In the genomic region with DNA sequence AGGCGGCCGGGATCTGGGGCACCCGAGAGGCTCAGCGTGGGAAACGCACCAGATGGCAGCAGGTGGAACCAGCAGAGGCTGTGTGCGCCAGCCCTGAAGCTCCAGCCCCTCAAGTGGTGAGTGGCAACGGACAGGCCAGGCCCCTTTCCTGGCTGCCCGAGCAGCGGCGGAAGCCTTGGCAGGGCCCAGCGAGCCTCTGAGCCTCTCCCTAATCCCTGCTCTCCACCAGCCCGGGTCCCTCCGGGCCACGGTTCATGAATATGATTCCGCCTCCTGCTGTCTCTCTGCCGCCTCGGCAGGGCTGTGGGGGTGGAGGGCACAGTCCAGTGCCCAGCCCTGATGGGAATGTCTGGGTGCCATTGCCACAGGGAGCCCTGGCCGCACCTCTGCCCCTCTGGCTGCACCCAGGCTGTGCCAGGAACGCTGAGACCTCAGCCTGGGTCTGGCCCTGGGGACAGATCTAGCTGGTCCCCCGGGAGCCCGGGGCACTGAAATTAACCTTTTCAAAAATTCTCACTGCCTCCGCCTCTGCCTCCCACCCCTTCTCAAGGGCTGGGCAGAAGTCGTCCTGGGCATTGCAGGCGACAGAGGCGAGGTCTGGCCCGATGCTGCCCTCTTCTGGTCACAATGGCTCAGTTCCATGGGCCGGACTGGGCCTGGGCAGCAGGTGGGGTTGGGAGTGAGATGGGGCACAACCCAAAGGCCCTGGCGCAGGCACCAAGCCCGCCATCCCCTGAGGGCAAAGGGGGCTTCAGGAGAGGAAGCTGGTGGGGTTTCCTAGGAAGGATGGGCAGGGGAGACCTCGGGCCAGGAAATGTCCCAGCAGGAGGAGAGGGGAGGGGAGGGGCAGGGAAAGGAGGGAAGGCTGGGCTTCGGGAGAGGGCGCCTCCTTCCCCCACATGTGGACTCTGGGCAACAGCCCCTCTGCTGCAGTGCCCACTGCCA, we compare ENCODE assay signal across 8 cellular contexts. TPM values are rescaled to one million over a fixed set of nuclear protein-coding genes. Genes with fewer than 3 reads are reported as not detected.
DNase-seq lines count a peak whose midpoint lies in the region; ATAC-seq and TF ChIP-seq lines count a peak whose summit lies in the region.

No MANE protein-coding gene starts in this region.

- H3K4me1 ChIP-seq in CD8-positive, alpha-beta T cell (ENCODE audit: insufficient read depth, low read length) = peaks cover 3% of the 10 kb centered on the region
- H3K4me1 ChIP-seq in MM.1S (ENCODE audit: low read length) = peaks cover 3% of the 10 kb centered on the region; the same call in 1 of the 2 replicates
- H3K4me1 ChIP-seq in heart right ventricle = peaks cover 0 to 13% (median 6%) of the 10 kb centered on the region in 9 donors
- H3K4me1 ChIP-seq in prostate gland (replicated peaks) = no peaks in the 10 kb centered on the region
- peaks cover 4% of the 10 kb centered on the region for H3K4me1 ChIP-seq in upper lobe of right lung

- DNase-seq in CD8-positive, alpha-beta T cell = peak; percentile 48 to 80 (median 61)
- DNase-seq in MM.1S = peak; percentile 68
- peak; percentile 37 for DNase-seq in SKM-1 treated with dmso at 0.1 percent for 144 hours (lab: John Stamatoyannopoulos, UW; ENCODE audit: unreplicated experiment)
- peak; percentile 79 for DNase-seq in activated naive CD8-positive, alpha-beta T cell treated with anti-CD3 and anti-CD28 coated beads, Interleukin-2, amount 10 ng/mL, durations not matched to agents 7 days and 5 days
- peak; percentile 71 to 78 for DNase-seq in heart right ventricle
- peak; percentile 67 for DNase-seq in prostate gland (ENCODE audit: low spot score)
- peak; percentile 83 for DNase-seq in upper lobe of right lung

- H3K27ac Mint-ChIP-seq in CD8-positive, alpha-beta T cell = no peak overlapping the region
- H3K27ac Mint-ChIP-seq in activated naive CD8-positive, alpha-beta T cell treated with anti-CD3 and anti-CD28 coated beads, Interleukin-2, amount 10 ng/mL, durations not matched to agents 7 days and 5 days = no peak overlapping the region

- POLR2A ChIA-PET in CD8-positive, alpha-beta T cell (lab: Charles Lee) = no interaction called here
- POLR2A ChIA-PET in activated naive CD8-positive, alpha-beta T cell treated with anti-CD3 and anti-CD28 coated beads, Interleukin-2, amount 10 ng/mL, durations not matched to agents 7 days and 5 days (lab: Charles Lee) = interaction anchor here (1.2 kb wide), 1 partner anchor 16 kb away, joined by 3 read pairs; no protein-coding TSS in a partner anchor

- H3K9ac ChIP-seq in MM.1S (ENCODE audit: low read length) = peak overlapping the region; percentile 7; the same call in 1 of the 2 replicates

- H3K27me3 Mint-ChIP-seq in CD8-positive, alpha-beta T cell (ENCODE audit: low read depth) = peaks cover 3% of the 10 kb centered on the region
- no peaks in the 10 kb centered on the region for H3K27me3 Mint-ChIP-seq in activated naive CD8-positive, alpha-beta T cell treated with anti-CD3 and anti-CD28 coated beads, Interleukin-2, amount 10 ng/mL, durations not matched to agents 7 days and 5 days

- no peak for TF ChIP-seq POLR2A in prostate gland (IDR thresholded peaks at IDR 0.05)

- peaks cover 2% of the 10 kb centered on the region for H3K4me1 Mint-ChIP-seq in CD8-positive, alpha-beta T cell (ENCODE audit: low read depth)
- peaks cover 2% of the 10 kb centered on the region for H3K4me1 Mint-ChIP-seq in activated naive CD8-positive, alpha-beta T cell treated with anti-CD3 and anti-CD28 coated beads, Interleukin-2, amount 10 ng/mL, durations not matched to agents 7 days and 5 days

- no peaks in the 10 kb centered on the region for H3K9me3 ChIP-seq in CD8-positive, alpha-beta T cell (ENCODE audit: low read length)
- H3K9me3 ChIP-seq in MM.1S (replicated peaks; ENCODE audit: insufficient read depth, low read length) (no peaks in the 10 kb centered on the region), heart right ventricle (no peaks in the 10 kb centered on the region), prostate gland (no peaks in the 10 kb centered on the region), upper lobe of right lung (no peaks in the 10 kb centered on the region)

- peak; percentile 73 for TF ChIP-seq CTCF in CD8-positive, alpha-beta T cell (IDR thresholded peaks at IDR 0.05)
- TF ChIP-seq CTCF in MM.1S (IDR thresholded peaks at IDR 0.05; ENCODE audit: low read length) (peak; percentile 84), heart right ventricle (IDR thresholded peaks at IDR 0.05) (peak; percentile 81 to 89 (median 87)), prostate gland (IDR thresholded peaks at IDR 0.05) (peak; percentile 55 to 86 (median 70)), upper lobe of right lung (IDR thresholded peaks at IDR 0.05) (peak; percentile 82)

- H3K36me3 Mint-ChIP-seq in CD8-positive, alpha-beta T cell = no peaks in the 10 kb centered on the region
- no peaks in the 10 kb centered on the region for H3K36me3 Mint-ChIP-seq in activated naive CD8-positive, alpha-beta T cell treated with anti-CD3 and anti-CD28 coated beads, Interleukin-2, amount 10 ng/mL, durations not matched to agents 7 days and 5 days

- H3K27me3 ChIP-seq in CD8-positive, alpha-beta T cell (ENCODE audit: insufficient read depth, low read length) = no peaks in the 10 kb centered on the region
- H3K27me3 ChIP-seq in MM.1S (replicated peaks; ENCODE audit: insufficient read depth, low read length) (peaks cover 93% of the 10 kb centered on the region), heart right ventricle (peaks cover 0 to 59% (median 43%) of the 10 kb centered on the region in 7 donors), prostate gland (replicated peaks; ENCODE audit: insufficient read depth) (peaks cover 2% of the 10 kb centered on the region), upper lobe of right lung (peaks cover 21% of the 10 kb centered on the region)

- no peaks in the 10 kb centered on the region for H3K79me2 ChIP-seq in MM.1S (ENCODE audit: low read length)

- H3K4me3 ChIP-seq in CD8-positive, alpha-beta T cell (ENCODE audit: low read depth, low read length) = no peak overlapping the region
- peak overlapping the region; percentile 61 for H3K4me3 ChIP-seq in MM.1S (ENCODE audit: low read length)
- H3K4me3 ChIP-seq in heart right ventricle = peak overlapping the region in 9 of 10 donors; percentile 16 to 45 (median 30)
- H3K4me3 ChIP-seq in prostate gland = no peak overlapping the region
- H3K4me3 ChIP-seq in upper lobe of right lung = peak overlapping the region; percentile 22

- no peaks in the 10 kb centered on the region for H3K9me2 ChIP-seq in MM.1S (replicated peaks; ENCODE audit: insufficient read depth, low read length)

- no peak overlapping the region for H3K4me3 Mint-ChIP-seq in CD8-positive, alpha-beta T cell
- H3K4me3 Mint-ChIP-seq in activated naive CD8-positive, alpha-beta T cell treated with anti-CD3 and anti-CD28 coated beads, Interleukin-2, amount 10 ng/mL, durations not matched to agents 7 days and 5 days = no peak overlapping the region

- no peak overlapping the region for H3K27ac ChIP-seq in CD8-positive, alpha-beta T cell (ENCODE audit: low read depth, low read length)
- H3K27ac ChIP-seq in MM.1S (ENCODE audit: low read length) (no peak overlapping the region), heart right ventricle (peak overlapping the region in 9 of 10 donors; percentile 10 to 75 (median 53)), prostate gland (no peak overlapping the region), upper lobe of right lung (no peak overlapping the region)

- H3K4me2 ChIP-seq in MM.1S (ENCODE audit: low read depth, low read length) = peak overlapping the region; percentile 91

- H4K20me1 ChIP-seq in MM.1S (ENCODE audit: insufficient read depth, low read length) = no peaks in the 10 kb centered on the region

- intact Hi-C loops in CD8-positive, alpha-beta T cell (cut with DNase I, micrococcal nuclease) = loop anchor here in 1 of 2 experiments (2.0 to 10.0 kb wide), 3 partner anchors 151 to 679 kb away; no protein-coding TSS in a partner anchor
- intact Hi-C loops in heart right ventricle (cut with DNase I) (loop anchor here in 9 of 10 donors (1.0 to 10.0 kb wide), 10 partner anchors 109 to 679 kb away; a partner anchor contains a TSS), prostate gland (cut with DNase I) (loop anchor here (5.0 kb wide), 1 partner anchor 146 kb away; no protein-coding TSS in a partner anchor), upper lobe of right lung (cut with DNase I) (loop anchor here (10.0 kb wide), 1 partner anchor 109 kb away; no protein-coding TSS in a partner anchor)

- CTCF ChIA-PET in CD8-positive, alpha-beta T cell (lab: Charles Lee) = interaction anchor here (0.8 to 2.3 kb wide), 15 partner anchors 9 to 193 kb away, joined by 3 to 13 read pairs (median 4); no protein-coding TSS in a partner anchor

- H3K9me3 Mint-ChIP-seq in CD8-positive, alpha-beta T cell = no peaks in the 10 kb centered on the region
- no peaks in the 10 kb centered on the region for H3K9me3 Mint-ChIP-seq in activated naive CD8-positive, alpha-beta T cell treated with anti-CD3 and anti-CD28 coated beads, Interleukin-2, amount 10 ng/mL, durations not matched to agents 7 days and 5 days

- no peaks in the 10 kb centered on the region for H3F3A ChIP-seq in MM.1S (ENCODE audit: insufficient read depth, low read length)

- no peaks in the 10 kb centered on the region for H3K36me3 ChIP-seq in CD8-positive, alpha-beta T cell (ENCODE audit: insufficient read depth, low read length)
- H3K36me3 ChIP-seq in MM.1S (replicated peaks; ENCODE audit: insufficient read depth, low read length) (no peaks in the 10 kb centered on the region), heart right ventricle (no peaks in the 10 kb centered on the region), prostate gland (no peaks in the 10 kb centered on the region), upper lobe of right lung (no peaks in the 10 kb centered on the region)

- ATAC-seq in CD8-positive, alpha-beta T cell = peak; percentile 88
- ATAC-seq in GM21367 (IDR thresholded peaks at IDR 0.05; ENCODE audit: unreplicated experiment) (peak; percentile 53), heart right ventricle (peak; percentile 93 to 98 (median 94)), upper lobe of right lung (peak; percentile 92)
- peak; percentile 86 for ATAC-seq in activated naive CD8-positive, alpha-beta T cell treated with anti-CD3 and anti-CD28 coated beads, Interleukin-2, amount 10 ng/mL, durations not matched to agents 7 days and 5 days (ENCODE audit: low read depth)

- peak overlapping the region; percentile 82 for H2AFZ ChIP-seq in MM.1S (ENCODE audit: low read length)

- 17 to 21% methylated on average over 28 to 32 of the region's 32 CpGs for WGBS in heart right ventricle, 2 donors
- WGBS in prostate gland = 20% methylated on average over 28 of the region's 32 CpGs

RNA-seq across cellular contexts. Expression of a gene that starts 20.3 kb away (rescaled TPM):
- under 1 TPM; 0.03 to 0.11 TPM for total RNA-seq in CD8-positive, alpha-beta T cell
- not detected for total RNA-seq in activated naive CD8-positive, alpha-beta T cell treated with anti-CD3 and anti-CD28 coated beads, Interleukin-2, amount 10 ng/mL, durations not matched to agents 7 days and 5 days
- total RNA-seq in heart right ventricle (under 1 TPM in 3 of 10 donors, not detected in 7; 0.02 to 0.04 (median 0.03) TPM), prostate gland (1 to 10 TPM in 1 of 2 donors, not detected in 1; 1.2 TPM), upper lobe of right lung (0.09 TPM)
- under 1 TPM in 1 of 2 donors, not detected in 1; 0.07 TPM for polyA plus RNA-seq in heart right ventricle

RNA-seq across cellular contexts. Expression of a gene that starts 38.0 kb away (rescaled TPM):
- total RNA-seq in CD8-positive, alpha-beta T cell = 10 to 100 TPM; 13.8 to 14.2 TPM
- total RNA-seq in activated naive CD8-positive, alpha-beta T cell treated with anti-CD3 and anti-CD28 coated beads, Interleukin-2, amount 10 ng/mL, durations not matched to agents 7 days and 5 days = 10 to 100 TPM; 12.4 to 12.8 TPM
- 1 to 10 TPM; 4.6 to 9.1 (median 7.7) TPM for total RNA-seq in heart right ventricle
- 1 to 10 TPM; 5.6 to 8.6 TPM for polyA plus RNA-seq in heart right ventricle
- total RNA-seq in prostate gland = 10 to 100 TPM in 1 of 2 donors, 1 to 10 TPM in 1; 4.3 to 12.2 TPM
- total RNA-seq in upper lobe of right lung = 13.1 TPM

RNA-seq across cellular contexts. Expression of a gene that starts 43.8 kb away (rescaled TPM):
- total RNA-seq in CD8-positive, alpha-beta T cell = 1 to 10 TPM; 5.4 to 6.6 TPM
- 1 to 10 TPM; 5.0 to 6.0 TPM for total RNA-seq in activated naive CD8-positive, alpha-beta T cell treated with anti-CD3 and anti-CD28 coated beads, Interleukin-2, amount 10 ng/mL, durations not matched to agents 7 days and 5 days
- total RNA-seq in heart right ventricle (10 to 100 TPM; 19.4 to 50.2 (median 24.8) TPM), prostate gland (10 to 100 TPM; 11.3 to 89.2 TPM), upper lobe of right lung (27.3 TPM)
- polyA plus RNA-seq in heart right ventricle = 10 to 100 TPM; 26.2 to 87.8 TPM

Comparison
In these comparisons a context has a peak if more than half of its experiments do, and no peak if none do; other contexts are left out.
1. H3K27ac ChIP-seq: peak in heart right ventricle (9 of 10); none in CD8-positive, alpha-beta T cell (single experiment), MM.1S (single experiment), prostate gland (0 of 2) and upper lobe of right lung (single experiment).
2. H3K4me3 ChIP-seq: peak in MM.1S (single experiment), heart right ventricle (9 of 10) and upper lobe of right lung (single experiment); none in CD8-positive, alpha-beta T cell (single experiment) and prostate gland (0 of 2).
3. Peak in every context shown above with its lines, with median percentiles within 50 percentile points of each other: ATAC-seq, DNase-seq and CTCF ChIP-seq.